In genomic region chr10:232061-232460, GRCh38 we compare ENCODE assay signal across 19 cellular contexts.
DNase-seq lines count a peak whose midpoint lies in the region; ATAC-seq and TF ChIP-seq lines count a peak whose summit lies in the region.
"Had no signal": no experiment of that assay in that cellular context is flagged by ENCODE, and none has a peak within 500 bp of the region (broad histone marks: within the 10 kb centered on the region; RNA-seq: fewer than 3 reads in every experiment).

No MANE protein-coding gene starts in this region.

- no peak for TF ChIP-seq POLR2A in thyroid gland (IDR thresholded peaks at IDR 0.05)

- H3K36me3 ChIP-seq in cardiac muscle cell = peaks cover 11% of the 10 kb centered on the region
- peaks cover 4% of the 10 kb centered on the region for H3K36me3 ChIP-seq in left ventricle myocardium inferior
- H3K36me3 ChIP-seq in thyroid gland = no peaks in the 10 kb centered on the region

- H3K36me3 Mint-ChIP-seq in nephron progenitor cell (ENCODE audit: low read depth) = peaks cover 5% of the 10 kb centered on the region
- peaks cover 16% of the 10 kb centered on the region for H3K36me3 Mint-ChIP-seq in activated T-helper 17 cell treated with anti-CD3 and anti-CD28 coated beads, Interleukin-2, amount 50 U/mL, for 72 hours (ENCODE audit: low read depth)
- H3K36me3 Mint-ChIP-seq in activated T-helper 1 cell treated with anti-CD3 and anti-CD28 coated beads, Interleukin-12 subunit alpha, Interleukin-12 subunit beta, Interleukin-2, Interleukin-4 antibody, amounts not matched to agents 30 ng/mL and 10 ng/mL and 1 ng/mL, durations not matched to agents 14 hours and 24 hours and 36 hours (ENCODE audit: low read depth) = no peaks in the 10 kb centered on the region

- peaks cover 4% of the 10 kb centered on the region for H3K4me1 Mint-ChIP-seq in nephron progenitor cell
- H3K4me1 Mint-ChIP-seq in activated T-helper 17 cell treated with anti-CD3 and anti-CD28 coated beads, Interleukin-2, amount 50 U/mL, for 72 hours = no peaks in the 10 kb centered on the region
- H3K4me1 Mint-ChIP-seq in activated T-helper 1 cell treated with anti-CD3 and anti-CD28 coated beads, Interleukin-12 subunit alpha, Interleukin-12 subunit beta, Interleukin-2, Interleukin-4 antibody, amounts not matched to agents 30 ng/mL and 10 ng/mL and 1 ng/mL, durations not matched to agents 14 hours and 24 hours and 36 hours (ENCODE audit: low read depth) = peaks cover 9% of the 10 kb centered on the region

- TF ChIP-seq CTCF in cardiac muscle cell (IDR thresholded peaks at IDR 0.05; ENCODE audit: low read depth, low read length) = no peak
- TF ChIP-seq CTCF in left ventricle myocardium inferior (IDR thresholded peaks at IDR 0.05; ENCODE audit: borderline replicate concordance) = no peak
- TF ChIP-seq CTCF in nephron progenitor cell (IDR thresholded peaks at IDR 0.05) = no peak
- TF ChIP-seq CTCF in thyroid gland (IDR thresholded peaks at IDR 0.05) = no peak

- DNase-seq in cardiac muscle cell (ENCODE audit: low read depth in 1 of 2, low spot score in 1 of 2) (no peak), left ventricle myocardium inferior (no peak), nephron progenitor cell (no peak), thyroid gland (peak; percentile 73 to 75)
- DNase-seq in activated T-helper 1 cell treated with anti-CD3 and anti-CD28 coated beads, Interleukin-12 subunit alpha, Interleukin-12 subunit beta, Interleukin-2, Interleukin-4 antibody, amounts not matched to agents 30 ng/mL and 10 ng/mL and 1 ng/mL, durations not matched to agents 14 hours and 24 hours and 36 hours (ENCODE audit: low spot score) = no peak
- DNase-seq: AML-193; Caco-2; Calu3; CD4-positive, alpha-beta T cell; CD8-positive, alpha-beta T cell; DMS79 treated with DMSO at 0.1 percent for 48 hours; GDM1 had no signal

- H3K27me3 ChIP-seq in cardiac muscle cell = no peaks in the 10 kb centered on the region
- H3K27me3 ChIP-seq in left ventricle myocardium inferior (ENCODE audit: low read depth) = no peaks in the 10 kb centered on the region
- no peaks in the 10 kb centered on the region for H3K27me3 ChIP-seq in thyroid gland
- H3K27me3 ChIP-seq: BLaER1 treated with 17β-estradiol and CSF1 and Interleukin-3, amounts not matched to agents 10 nM and 100 nM had no signal

- intact Hi-C loops in left ventricle myocardium inferior (cut with micrococcal nuclease) = no loop called here
- intact Hi-C loops in thyroid gland (cut with DNase I) = no loop called here
- intact Hi-C loops in activated T-helper 1 cell treated with anti-CD3 and anti-CD28 coated beads, Interleukin-12 subunit alpha, Interleukin-12 subunit beta, Interleukin-2, Interleukin-4 antibody, amounts not matched to agents 30 ng/mL and 10 ng/mL and 1 ng/mL, durations not matched to agents 14 hours and 24 hours and 36 hours (cut with micrococcal nuclease) = no loop called here

- no peaks in the 10 kb centered on the region for H3K9me3 ChIP-seq in cardiac muscle cell (ENCODE audit: low read depth)
- no peaks in the 10 kb centered on the region for H3K9me3 ChIP-seq in left ventricle myocardium inferior (replicated peaks)
- no peaks in the 10 kb centered on the region for H3K9me3 ChIP-seq in thyroid gland
- H3K9me3 ChIP-seq: A549; BLaER1 treated with 17β-estradiol and CSF1 and Interleukin-3, amounts not matched to agents 10 nM and 100 nM; Caco-2 had no signal

- no peak overlapping the region for H3K4me3 Mint-ChIP-seq in nephron progenitor cell
- no peak overlapping the region for H3K4me3 Mint-ChIP-seq in activated T-helper 17 cell treated with anti-CD3 and anti-CD28 coated beads, Interleukin-2, amount 50 U/mL, for 72 hours
- H3K4me3 Mint-ChIP-seq in activated T-helper 1 cell treated with anti-CD3 and anti-CD28 coated beads, Interleukin-12 subunit alpha, Interleukin-12 subunit beta, Interleukin-2, Interleukin-4 antibody, amounts not matched to agents 30 ng/mL and 10 ng/mL and 1 ng/mL, durations not matched to agents 14 hours and 24 hours and 36 hours = no peak overlapping the region
- H3K4me3 Mint-ChIP-seq: B cell; CD4-positive, alpha-beta T cell; CD8-positive, alpha-beta T cell had no signal

- H3K27ac ChIP-seq in cardiac muscle cell = peak overlapping the region; percentile 3
- H3K27ac ChIP-seq in left ventricle myocardium inferior (replicated peaks) = no peak overlapping the region
- H3K27ac ChIP-seq in thyroid gland = peak overlapping the region; percentile 67 to 83 (median 79)
- H3K27ac ChIP-seq: 22Rv1; A549; BLaER1 treated with 17β-estradiol and CSF1 and Interleukin-3, amounts not matched to agents 10 nM and 100 nM; C4-2B had no signal

- H3K4me3 ChIP-seq in cardiac muscle cell (no peak overlapping the region), left ventricle myocardium inferior (no peak overlapping the region), thyroid gland (replicated peaks in 1 of 3) (no peak overlapping the region)
- H3K4me3 ChIP-seq: A549; BLaER1 treated with 17β-estradiol and CSF1 and Interleukin-3, amounts not matched to agents 10 nM and 100 nM; GM12878 had no signal

- H3K4me1 ChIP-seq in cardiac muscle cell (ENCODE audit: low read depth) (peaks cover 9% of the 10 kb centered on the region), left ventricle myocardium inferior (peaks cover 6% of the 10 kb centered on the region), thyroid gland (peaks cover 8 to 16% of the 10 kb centered on the region in 2 donors)
- H3K4me1 ChIP-seq: A549, Caco-2 had no signal

- H3K27me3 Mint-ChIP-seq in nephron progenitor cell (ENCODE audit: low read depth, poor library complexity) = no peaks in the 10 kb centered on the region
- no peaks in the 10 kb centered on the region for H3K27me3 Mint-ChIP-seq in activated T-helper 17 cell treated with anti-CD3 and anti-CD28 coated beads, Interleukin-2, amount 50 U/mL, for 72 hours
- no peaks in the 10 kb centered on the region for H3K27me3 Mint-ChIP-seq in activated T-helper 1 cell treated with anti-CD3 and anti-CD28 coated beads, Interleukin-12 subunit alpha, Interleukin-12 subunit beta, Interleukin-2, Interleukin-4 antibody, amounts not matched to agents 30 ng/mL and 10 ng/mL and 1 ng/mL, durations not matched to agents 14 hours and 24 hours and 36 hours (ENCODE audit: insufficient read depth)
- H3K27me3 Mint-ChIP-seq: B cell; CD4-positive, alpha-beta T cell had no signal

- ATAC-seq in activated T-helper 17 cell treated with anti-CD3 and anti-CD28 coated beads, Interleukin-2, amount 50 U/mL, for 72 hours (replicated peaks) = no peak
- ATAC-seq: A549, GM12878 had no signal

- WGBS in thyroid gland, 2 donors = 38 to 43% methylated on average over 3 of the region's 3 CpGs

- peak overlapping the region; percentile 58 for H3K27ac Mint-ChIP-seq in nephron progenitor cell
- H3K27ac Mint-ChIP-seq in activated T-helper 17 cell treated with anti-CD3 and anti-CD28 coated beads, Interleukin-2, amount 50 U/mL, for 72 hours = no peak overlapping the region
- no peak overlapping the region for H3K27ac Mint-ChIP-seq in activated T-helper 1 cell treated with anti-CD3 and anti-CD28 coated beads, Interleukin-12 subunit alpha, Interleukin-12 subunit beta, Interleukin-2, Interleukin-4 antibody, amounts not matched to agents 30 ng/mL and 10 ng/mL and 1 ng/mL, durations not matched to agents 14 hours and 24 hours and 36 hours
- H3K27ac Mint-ChIP-seq: B cell; CD4-positive, alpha-beta T cell had no signal

- H3K9me3 Mint-ChIP-seq in nephron progenitor cell = no peaks in the 10 kb centered on the region
- no peaks in the 10 kb centered on the region for H3K9me3 Mint-ChIP-seq in activated T-helper 17 cell treated with anti-CD3 and anti-CD28 coated beads, Interleukin-2, amount 50 U/mL, for 72 hours
- no peaks in the 10 kb centered on the region for H3K9me3 Mint-ChIP-seq in activated T-helper 1 cell treated with anti-CD3 and anti-CD28 coated beads, Interleukin-12 subunit alpha, Interleukin-12 subunit beta, Interleukin-2, Interleukin-4 antibody, amounts not matched to agents 30 ng/mL and 10 ng/mL and 1 ng/mL, durations not matched to agents 14 hours and 24 hours and 36 hours
- H3K9me3 Mint-ChIP-seq: CD4-positive, alpha-beta T cell; CD8-positive, alpha-beta T cell had no signal

Comparison
In these comparisons a context has a peak if more than half of its experiments do, and no peak if none do; other contexts are left out.
1. DNase-seq: peak in thyroid gland (2 of 2); none in cardiac muscle cell (0 of 2), left ventricle myocardium inferior (single experiment), nephron progenitor cell (single experiment) and activated T-helper 1 cell treated with anti-CD3 and anti-CD28 coated beads, Interleukin-12 subunit alpha, Interleukin-12 subunit beta, Interleukin-2, Interleukin-4 antibody, amounts not matched to agents 30 ng/mL and 10 ng/mL and 1 ng/mL, durations not matched to agents 14 hours and 24 hours and 36 hours (single experiment).